15 cellular contexts compared by ENCODE assay signal in the genomic region with DNA sequence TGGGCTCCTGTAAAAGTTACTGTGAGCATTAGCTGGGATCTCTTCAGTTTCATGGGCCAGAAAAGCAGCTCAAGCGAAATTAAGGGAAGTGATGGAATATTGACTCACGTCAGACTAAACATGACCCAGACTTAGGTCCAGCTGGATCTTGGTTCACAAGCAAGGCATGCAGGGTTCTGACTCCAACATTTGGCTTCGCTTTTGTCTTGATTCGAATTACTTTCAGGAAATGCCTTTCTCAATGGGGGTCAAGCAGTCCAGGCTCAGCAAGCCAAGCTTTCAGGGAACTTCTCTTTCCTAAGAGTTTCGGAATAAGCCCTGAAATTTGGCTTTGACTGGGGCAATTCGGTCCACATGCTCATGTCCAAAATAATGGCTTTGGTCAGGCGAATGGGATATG.
DNase-seq lines count a peak whose midpoint lies in the region; ATAC-seq, FAIRE-seq and TF ChIP-seq lines count a peak whose summit lies in the region.
"Had no signal": no experiment of that assay in that cellular context is flagged by ENCODE, and none has a peak within 500 bp of the region (broad histone marks: within the 10 kb centered on the region; RNA-seq: fewer than 3 reads in every experiment).

No MANE protein-coding gene starts in this region.

- no peaks in the 10 kb centered on the region for H3K4me1 Mint-ChIP-seq in activated T-helper 1 cell treated with anti-CD3 and anti-CD28 coated beads, Interleukin-12 subunit alpha, Interleukin-12 subunit beta, Interleukin-2, Interleukin-4 antibody, amounts not matched to agents 30 ng/mL and 10 ng/mL and 1 ng/mL, durations not matched to agents 14 hours and 24 hours and 36 hours (ENCODE audit: low read depth)

- no peaks in the 10 kb centered on the region for H3K36me3 Mint-ChIP-seq in activated T-helper 1 cell treated with anti-CD3 and anti-CD28 coated beads, Interleukin-12 subunit alpha, Interleukin-12 subunit beta, Interleukin-2, Interleukin-4 antibody, amounts not matched to agents 30 ng/mL and 10 ng/mL and 1 ng/mL, durations not matched to agents 14 hours and 24 hours and 36 hours (ENCODE audit: low read depth)

- H4K20me1 ChIP-seq in HepG2 (ENCODE audit: insufficient read depth, low read length) = no peaks in the 10 kb centered on the region

- H3K4me3 ChIP-seq in right cardiac atrium (ENCODE audit: low read length) (no peak overlapping the region), ascending aorta (no peak overlapping the region), foreskin fibroblast (ENCODE audit: low read depth in 1 of 2, low read length in 2 of 2) (no peak overlapping the region), aorta (ENCODE audit: low read length in 2 of 2) (peak overlapping the region in 1 of 2 donors; percentile 41), HepG2 (replicated peaks in 1 of 3; ENCODE audit: insufficient read depth in 1 of 3, low read depth in 2 of 3, low read length in 3 of 3) (no peak overlapping the region)
- H3K4me3 ChIP-seq: tibial nerve had no signal

- no peaks in the 10 kb centered on the region for H3K4me1 ChIP-seq in right cardiac atrium (ENCODE audit: control insufficient read depth, insufficient read depth, low read length)
- H3K4me1 ChIP-seq in ascending aorta = peaks cover 0 to 10% of the 10 kb centered on the region in 2 donors
- peaks cover 0 to 5% of the 10 kb centered on the region in 2 donors for H3K4me1 ChIP-seq in aorta (ENCODE audit: control insufficient read depth in 1 of 2, insufficient read depth in 2 of 2, low read length in 2 of 2)
- no peaks in the 10 kb centered on the region for H3K4me1 ChIP-seq in HepG2 (ENCODE audit: insufficient read depth, low read length)
- H3K4me1 ChIP-seq: tibial nerve had no signal

- no peaks in the 10 kb centered on the region for H3K9me3 ChIP-seq in right cardiac atrium (ENCODE audit: control insufficient read depth, low read length)
- H3K9me3 ChIP-seq in ascending aorta = no peaks in the 10 kb centered on the region
- H3K9me3 ChIP-seq in aorta (ENCODE audit: control insufficient read depth, low read length) = no peaks in the 10 kb centered on the region
- peaks cover 8% of the 10 kb centered on the region for H3K9me3 ChIP-seq in HepG2 (ENCODE audit: low read length)
- H3K9me3 ChIP-seq: tibial nerve had no signal

- BruUV-seq in HepG2 (replicated peaks; lab: Mats Ljungman, UMichigan) = no TSS peak

- TF ChIP-seq CTCF in ascending aorta (IDR thresholded peaks at IDR 0.05) (no peak), foreskin fibroblast (IDR thresholded peaks at IDR 0.05; ENCODE audit: low read depth, low read length) (no peak), HepG2 (CRISPR knock-in tag; IDR thresholded peaks at IDR 0.05) (no peak)

- H3K4me2 ChIP-seq in HepG2 (ENCODE audit: low read depth, low read length) = no peak overlapping the region

- H3K27ac ChIP-seq in right cardiac atrium (ENCODE audit: low read length) (no peak overlapping the region), ascending aorta (peak overlapping the region; percentile 78 to 87), aorta (ENCODE audit: low read depth in 1 of 2, low read length in 2 of 2) (peak overlapping the region in 1 of 2 donors; percentile 75), HepG2 (ENCODE audit: extremely low read length, insufficient read depth, low read length) (no peak overlapping the region)
- H3K27ac ChIP-seq: tibial nerve had no signal

- intact Hi-C loops in right cardiac atrium (cut with DNase I) = no loop called here
- intact Hi-C loops in cardiac septum (cut with DNase I) = no loop called here
- intact Hi-C loops in ascending aorta (cut with DNase I) = loop anchor here (1.0 to 5.0 kb wide), 3 partner anchors 32 to 1334 kb away; no protein-coding TSS in a partner anchor
- intact Hi-C loops in aorta (cut with DNase I) = loop anchor here in 1 of 2 donors (1.0 to 2.0 kb wide), 2 partner anchors 33 to 52 kb away; no protein-coding TSS in a partner anchor
- intact Hi-C loops in HepG2 (cut with micrococcal nuclease; ENCODE audit: unreplicated experiment) = no loop called here
- intact Hi-C loops in activated T-helper 1 cell treated with anti-CD3 and anti-CD28 coated beads, Interleukin-12 subunit alpha, Interleukin-12 subunit beta, Interleukin-2, Interleukin-4 antibody, amounts not matched to agents 30 ng/mL and 10 ng/mL and 1 ng/mL, durations not matched to agents 14 hours and 24 hours and 36 hours (cut with micrococcal nuclease) = no loop called here

- no peak for TF ChIP-seq RAD21 in HepG2 (CRISPR knock-in tag; IDR thresholded peaks at IDR 0.05)

- TF ChIP-seq EP300 in HepG2 (IDR thresholded peaks at IDR 0.05; ENCODE audit: low read depth in 2 of 2, low read length in 2 of 2) (no peak), HepG2 (CRISPR knock-in tag; IDR thresholded peaks at IDR 0.05; ENCODE audit: borderline replicate concordance) (no peak)

- H3K4me3 Mint-ChIP-seq in activated T-helper 1 cell treated with anti-CD3 and anti-CD28 coated beads, Interleukin-12 subunit alpha, Interleukin-12 subunit beta, Interleukin-2, Interleukin-4 antibody, amounts not matched to agents 30 ng/mL and 10 ng/mL and 1 ng/mL, durations not matched to agents 14 hours and 24 hours and 36 hours = no peak overlapping the region

- no peak for DNase-seq in right cardiac atrium
- no peak for DNase-seq in cardiac septum (ENCODE audit: low spot score)
- peak; percentile 25 to 88 for DNase-seq in ascending aorta (ENCODE audit: low spot score in 2 of 2)
- DNase-seq in foreskin fibroblast = peak; percentile 90 to 92
- peak in 1 of 2 donors; percentile 69 for DNase-seq in aorta
- no peak for DNase-seq in T1000 (lab: John Stamatoyannopoulos, UW)
- no peak for DNase-seq in HepG2 (ENCODE audit: low spot score)
- DNase-seq in activated T-helper 1 cell treated with anti-CD3 and anti-CD28 coated beads, Interleukin-12 subunit alpha, Interleukin-12 subunit beta, Interleukin-2, Interleukin-4 antibody, amounts not matched to agents 30 ng/mL and 10 ng/mL and 1 ng/mL, durations not matched to agents 14 hours and 24 hours and 36 hours (ENCODE audit: low spot score) = no peak
- DNase-seq: activated naive CD4-positive, alpha-beta T cell treated with Interleukin-2 at 50 U/mL for 16 hours; AML-193; midbrain; NCI-H1930; NCI-H82; SIG-M5 had no signal

- H3K27me3 ChIP-seq in right cardiac atrium (ENCODE audit: control insufficient read depth, insufficient read depth) = no peaks in the 10 kb centered on the region
- no peaks in the 10 kb centered on the region for H3K27me3 ChIP-seq in ascending aorta
- no peaks in the 10 kb centered on the region for H3K27me3 ChIP-seq in aorta (ENCODE audit: control insufficient read depth in 1 of 2, insufficient read depth in 2 of 2, low read length in 1 of 2)
- H3K27me3 ChIP-seq in HepG2 (ENCODE audit: control insufficient read depth in 1 of 2, insufficient read depth in 2 of 2, low read length in 2 of 2) = no peaks in the 10 kb centered on the region
- H3K27me3 ChIP-seq: tibial nerve had no signal

- H3K9ac ChIP-seq in HepG2 (ENCODE audit: insufficient read depth, low read depth, low read length) = no peak overlapping the region

- CTCF ChIA-PET in HepG2 (lab: Yijun Ruan, JAX; ENCODE audit: low intra/inter-chr PET ratio, low total read pairs) = no interaction called here

- ATAC-seq in right cardiac atrium (peak; percentile 76 to 91), aorta (ENCODE audit: low FRiP score) (peak; percentile 85), HepG2 (no peak)

- H3K27me3 Mint-ChIP-seq in activated T-helper 1 cell treated with anti-CD3 and anti-CD28 coated beads, Interleukin-12 subunit alpha, Interleukin-12 subunit beta, Interleukin-2, Interleukin-4 antibody, amounts not matched to agents 30 ng/mL and 10 ng/mL and 1 ng/mL, durations not matched to agents 14 hours and 24 hours and 36 hours (ENCODE audit: insufficient read depth) = peaks cover 2% of the 10 kb centered on the region

- 61% methylated on average over 7 of the region's 7 CpGs for WGBS in right cardiac atrium
- 3 to 6% methylated on average over 7 of the region's 7 CpGs for WGBS in aorta, 2 donors
- WGBS in HepG2 (ENCODE audit: low lambda C conversion rate) = 3% methylated on average over 7 of the region's 7 CpGs

- TF ChIP-seq POLR2A in HepG2 (IDR thresholded peaks at IDR 0.05; ENCODE audit: insufficient read depth in 1 of 2, low read depth in 2 of 2, low read length in 2 of 2) = no peak

- no peaks in the 10 kb centered on the region for H3K79me2 ChIP-seq in HepG2 (ENCODE audit: insufficient read depth, low read length)

- POLR2A ChIA-PET in HepG2 (lab: Yijun Ruan, JAX) = no interaction called here

- no peak overlapping the region for H3K27ac Mint-ChIP-seq in activated T-helper 1 cell treated with anti-CD3 and anti-CD28 coated beads, Interleukin-12 subunit alpha, Interleukin-12 subunit beta, Interleukin-2, Interleukin-4 antibody, amounts not matched to agents 30 ng/mL and 10 ng/mL and 1 ng/mL, durations not matched to agents 14 hours and 24 hours and 36 hours

- peaks cover 9% of the 10 kb centered on the region for H3K9me3 Mint-ChIP-seq in activated T-helper 1 cell treated with anti-CD3 and anti-CD28 coated beads, Interleukin-12 subunit alpha, Interleukin-12 subunit beta, Interleukin-2, Interleukin-4 antibody, amounts not matched to agents 30 ng/mL and 10 ng/mL and 1 ng/mL, durations not matched to agents 14 hours and 24 hours and 36 hours

- H3K36me3 ChIP-seq in ascending aorta (no peaks in the 10 kb centered on the region), aorta (ENCODE audit: control insufficient read depth in 1 of 2, insufficient read depth in 2 of 2, low read length in 1 of 2) (no peaks in the 10 kb centered on the region), HepG2 (replicated peaks in 1 of 2; ENCODE audit: control insufficient read depth in 1 of 2, insufficient read depth in 2 of 2, low read length in 2 of 2) (no peaks in the 10 kb centered on the region)
- H3K36me3 ChIP-seq: tibial nerve had no signal

- H2AFZ ChIP-seq in HepG2 (ENCODE audit: low read length) = no peak overlapping the region

- FAIRE-seq in HepG2 (lab: Jason Lieb, UNC) = no peak

- in situ Hi-C loops in HepG2 (cut with HindIII; ENCODE audit: extremely low pct_ligation_motif_present, low pct_unique_long_range_greater_than_20kb) = no loop called here

TF ChIP-seq in HepG2, 621 proteins besides CTCF, POLR2A, EP300 and RAD21:
- no peak for TF ChIP-seq NFYC (CRISPR knock-in tag; IDR thresholded peaks at IDR 0.05)

Comparison
In these comparisons a context has a peak if more than half of its experiments do, and no peak if none do; other contexts are left out.
1. DNase-seq: peak in ascending aorta (2 of 2) and foreskin fibroblast (2 of 2); none in right cardiac atrium (0 of 3), cardiac septum (single experiment), T1000 (single experiment), HepG2 (single experiment) and activated T-helper 1 cell treated with anti-CD3 and anti-CD28 coated beads, Interleukin-12 subunit alpha, Interleukin-12 subunit beta, Interleukin-2, Interleukin-4 antibody, amounts not matched to agents 30 ng/mL and 10 ng/mL and 1 ng/mL, durations not matched to agents 14 hours and 24 hours and 36 hours (single experiment).
2. H3K27ac ChIP-seq: peak in ascending aorta (2 of 2); none in right cardiac atrium (single experiment) and HepG2 (single experiment).